ENCODE assay signal across 8 cellular contexts in the genomic region with DNA sequence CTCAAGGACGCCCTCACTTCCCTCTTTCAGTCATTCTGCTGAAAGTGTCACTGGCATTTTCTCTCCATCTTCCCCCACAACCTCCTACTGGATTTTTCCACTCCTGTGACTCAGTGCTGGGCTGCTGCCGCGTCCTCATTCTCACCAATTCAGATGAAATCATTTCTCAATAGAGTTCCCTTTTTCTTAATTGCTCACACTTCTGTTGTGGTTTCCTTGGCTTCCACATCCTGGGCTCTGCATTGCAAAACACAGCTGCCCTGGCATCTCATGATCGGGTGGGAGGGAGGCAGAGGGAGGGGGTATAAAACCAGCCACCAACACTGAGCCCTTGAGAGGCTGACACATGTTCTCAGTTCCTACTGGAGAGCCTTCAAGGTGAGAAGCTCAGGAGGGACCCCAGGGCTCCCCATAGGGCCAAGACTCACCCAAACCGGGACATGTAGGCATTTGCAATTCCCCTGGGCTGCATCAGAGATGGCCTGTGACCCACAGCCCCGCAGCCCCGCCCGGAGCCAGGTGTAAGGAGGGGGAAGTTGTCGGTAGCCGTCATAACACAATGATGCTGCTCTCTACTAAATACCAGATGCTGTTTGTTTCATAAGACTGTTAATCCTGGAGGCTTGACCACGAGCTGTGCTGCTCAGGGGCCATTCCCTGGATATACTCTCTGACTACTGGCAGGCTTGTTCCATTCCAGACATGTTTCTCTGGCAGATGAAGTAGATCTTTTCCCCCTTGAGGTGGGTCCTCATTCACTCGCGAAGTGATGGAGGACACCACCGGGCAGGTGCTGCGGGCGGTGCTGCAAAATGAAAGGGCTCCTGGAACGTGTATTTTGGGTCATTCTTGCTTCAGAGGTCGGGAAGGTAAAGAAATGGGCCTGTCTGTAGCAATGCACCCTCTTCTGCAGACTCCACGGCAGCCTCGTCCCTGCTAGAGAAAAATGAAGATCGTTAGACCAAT.
DNase-seq lines count a peak whose midpoint lies in the region; ATAC-seq lines count a peak whose summit lies in the region.

No MANE protein-coding gene starts in this region.

- peaks cover 53% of the 10 kb centered on the region for H3K36me3 Mint-ChIP-seq in T-helper 1 cell treated with Interleukin-12 subunit alpha and Interleukin-12 subunit beta and Interleukin-4 antibody, amounts not matched to agents 30 μg/mL and 1 μg/mL, for 36 hours (ENCODE audit: low read depth)

- H3K36me3 ChIP-seq in H7 (replicated peaks; ENCODE audit: control insufficient read depth, insufficient read depth, low read length) = no peaks in the 10 kb centered on the region

- H3K27me3 Mint-ChIP-seq in T-helper 1 cell treated with Interleukin-12 subunit alpha and Interleukin-12 subunit beta and Interleukin-4 antibody, amounts not matched to agents 30 μg/mL and 1 μg/mL, for 36 hours (ENCODE audit: low read depth) = no peaks in the 10 kb centered on the region

- WGBS in adipose tissue, 3 donors = 49 to 65% (median 55%) methylated on average over 21 of the region's 21 CpGs

- H3K4me1 Mint-ChIP-seq in T-helper 1 cell treated with Interleukin-12 subunit alpha and Interleukin-12 subunit beta and Interleukin-4 antibody, amounts not matched to agents 30 μg/mL and 1 μg/mL, for 36 hours (ENCODE audit: low read depth) = peaks cover 55% of the 10 kb centered on the region

- no peak overlapping the region for H3K4me3 ChIP-seq in H7 (ENCODE audit: insufficient read depth, low read depth, low read length)

- peak overlapping the region; percentile 75 for H3K4me3 Mint-ChIP-seq in T-helper 1 cell treated with Interleukin-12 subunit alpha and Interleukin-12 subunit beta and Interleukin-4 antibody, amounts not matched to agents 30 μg/mL and 1 μg/mL, for 36 hours

- no peaks in the 10 kb centered on the region for H3K27me3 ChIP-seq in H7 (ENCODE audit: control insufficient read depth, insufficient read depth, low read length)

- H3K27ac ChIP-seq in adipose tissue (ENCODE audit: low read depth, low read length) = peak overlapping the region; percentile 84

- peak overlapping the region; percentile 91 for H3K27ac Mint-ChIP-seq in T-helper 1 cell treated with Interleukin-12 subunit alpha and Interleukin-12 subunit beta and Interleukin-4 antibody, amounts not matched to agents 30 μg/mL and 1 μg/mL, for 36 hours

- H3K9me3 Mint-ChIP-seq in T-helper 1 cell treated with Interleukin-12 subunit alpha and Interleukin-12 subunit beta and Interleukin-4 antibody, amounts not matched to agents 30 μg/mL and 1 μg/mL, for 36 hours = no peaks in the 10 kb centered on the region

- ATAC-seq in GM18909 (IDR thresholded peaks at IDR 0.05; ENCODE audit: poor library complexity, unreplicated experiment) (peak; percentile 71), HG03103 (IDR thresholded peaks at IDR 0.05; ENCODE audit: low read depth, unreplicated experiment) (peak; percentile 41)

- DNase-seq in iris pigment epithelial cell (ENCODE audit: low read depth) (peak; percentile 90), NCI-H2227 treated with DMSO at 0.1 percent for 48 hours (lab: John Stamatoyannopoulos, UW) (no peak), H7 (no peak)
- peak; percentile 54 to 75 for DNase-seq in stimulated activated CD4-positive, alpha-beta T cell treated with anti-CD3 and anti-CD28 coated beads, Interleukin-4, amount 100 ng/mL, for 48 hours (ENCODE audit: low read depth in 2 of 2)

Comparison
In these comparisons a context has a peak if more than half of its experiments do, and no peak if none do; other contexts are left out.
1. DNase-seq: peak in iris pigment epithelial cell (single experiment) and stimulated activated CD4-positive, alpha-beta T cell treated with anti-CD3 and anti-CD28 coated beads, Interleukin-4, amount 100 ng/mL, for 48 hours (2 of 2); none in NCI-H2227 treated with DMSO at 0.1 percent for 48 hours (single experiment) and H7 (single experiment).